8 cellular contexts compared by ENCODE assay signal in the genomic region with DNA sequence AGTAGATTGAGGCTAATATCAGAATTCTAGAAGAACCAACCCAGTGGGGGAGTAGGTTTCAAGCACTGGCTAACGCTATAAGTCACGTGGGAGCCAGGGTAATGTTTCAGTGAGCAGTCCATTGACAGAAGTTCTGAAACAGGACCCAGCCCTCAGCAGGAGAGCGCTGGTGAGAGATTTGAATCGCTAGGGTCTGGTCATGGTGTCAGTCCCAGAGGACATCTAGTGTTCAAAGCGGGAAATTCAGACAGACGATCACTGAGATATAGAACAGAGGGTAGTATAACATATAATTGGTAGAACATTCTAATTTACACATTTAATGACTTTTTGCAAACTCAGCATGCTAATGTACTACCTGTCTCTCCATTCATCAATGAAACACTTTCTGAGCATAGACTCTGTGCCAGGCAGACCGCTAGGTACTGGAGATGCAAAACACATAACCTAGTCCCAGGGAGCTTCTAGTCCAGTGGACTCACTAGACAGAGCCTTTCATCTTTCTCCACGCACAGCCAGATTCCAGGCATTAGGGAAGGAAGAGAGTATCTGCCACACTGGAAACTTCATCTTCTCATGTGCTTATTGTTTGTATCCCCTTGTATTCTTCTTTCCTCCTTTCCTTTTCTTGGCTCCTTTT. TPM values are rescaled to one million over a fixed set of nuclear protein-coding genes. Genes with fewer than 3 reads are reported as not detected.
A peak's percentile ranks its signal among the peaks of the same experiment; 100 is the strongest.
DNase-seq lines count a peak whose midpoint lies in the region; ATAC-seq, FAIRE-seq and TF ChIP-seq lines count a peak whose summit lies in the region.

No MANE protein-coding gene starts in this region.

- POLR2A ChIA-PET in A549 (lab: Yijun Ruan, JAX): no interaction called here

- TF ChIP-seq POLR2A in A549 (IDR thresholded peaks at IDR 0.05; ENCODE audit: low read length) (no peak), GM12891 (IDR thresholded peaks at IDR 0.05; ENCODE audit: low read depth, low read length) (no peak), testis (IDR thresholded peaks at IDR 0.05) (no peak)

- H3K4me2 ChIP-seq in A549: peak overlapping the region; percentile 27

- 7% methylated on average over 8 of the region's 8 CpGs for WGBS in A549 (ENCODE audit: missing lambda C conversion rate)
- 12 to 23% methylated on average over 8 of the region's 8 CpGs for WGBS in lung, 2 donors
- WGBS in testis, 2 donors: 25 to 32% methylated on average over 8 of the region's 8 CpGs

- H3K4me1 ChIP-seq in A549 (peaks cover 26% of the 10 kb centered on the region), lung (ENCODE audit: control insufficient read depth in 2 of 2, insufficient read depth in 2 of 2, low read length in 2 of 2) (peaks cover 0 to 4% of the 10 kb centered on the region in 2 donors), testis (no peaks in the 10 kb centered on the region)

- H3K9me3 ChIP-seq in A549: no peaks in the 10 kb centered on the region
- H3K9me3 ChIP-seq in lung (ENCODE audit: control insufficient read depth in 2 of 2, insufficient read depth in 1 of 2, low read length in 1 of 2): no peaks in the 10 kb centered on the region
- H3K9me3 ChIP-seq in testis: no peaks in the 10 kb centered on the region

- TF ChIP-seq CTCF in A549 (IDR thresholded peaks at IDR 0.05) (peak; percentile 86), dorsolateral prefrontal cortex (IDR thresholded peaks at IDR 0.05 in 54 of 56, conservative IDR thresholded peaks at IDR 0.05 in 2 of 56; ENCODE audit: low read depth in 1 of 56, partially characterized antibody in 56 of 56) (peak; percentile 65 to 97 (median 89)), lung (IDR thresholded peaks at IDR 0.05; ENCODE audit: control extremely low read depth, extremely low read depth) (peak; percentile 72), testis (IDR thresholded peaks at IDR 0.05) (peak; percentile 64 to 80 (median 79))

- intact Hi-C loops in dorsolateral prefrontal cortex (cut with DNase I): loop anchor here (1.0 to 10.0 kb wide), 9 partner anchors 98 to 521 kb away; a partner anchor contains a TSS
- intact Hi-C loops in testis (cut with DNase I; ENCODE audit: low total_unique reads): loop anchor here (10.0 kb wide), 1 partner anchor 161 kb away; no protein-coding TSS in a partner anchor

- no peak for TF ChIP-seq EP300 in A549 (IDR thresholded peaks at IDR 0.05)

- CTCF ChIA-PET in A549 (lab: Yijun Ruan, JAX): interaction anchor here (0.6 to 3.8 kb wide), 37 partner anchors 10 to 199 kb away, joined by 3 to 81 read pairs (median 4); a partner anchor contains a TSS

- peak; percentile 61 for FAIRE-seq in A549 (lab: Jason Lieb, UNC)
- FAIRE-seq in GM12891 (lab: Jason Lieb, UNC): peak; percentile 63
- peak; percentile 26 for FAIRE-seq in TTC549 (lab: Jason Lieb, UNC)

- ATAC-seq in A549 (peak; percentile 97 to 98), HG02642 (IDR thresholded peaks at IDR 0.05; ENCODE audit: poor library complexity, unreplicated experiment) (peak; percentile 87), lung (ENCODE audit: insufficient read depth, low FRiP score) (peak; percentile 73)

- DNase-seq in A549 (ENCODE audit: low read depth in 1 of 2, low spot score in 1 of 2) (peak; percentile 69 to 83), GM12891 (ENCODE audit: insufficient read length, low spot score) (peak; percentile 46), NCI-H1105 treated with DMSO at 0.1 percent for 48 hours (lab: John Stamatoyannopoulos, UW) (peak; percentile 49), dorsolateral prefrontal cortex (peak in 9 of 10 donors; percentile 17 to 76 (median 58)), lung (ENCODE audit: low spot score) (peak; percentile 70), testis (peak; percentile 82)

- H3K36me3 ChIP-seq in lung (ENCODE audit: control insufficient read depth in 2 of 2, insufficient read depth in 2 of 2, low read length in 2 of 2) (no peaks in the 10 kb centered on the region), testis (ENCODE audit: low read depth, missing control alignments) (no peaks in the 10 kb centered on the region)

- peak; percentile 93 for TF ChIP-seq RAD21 in A549 (conservative IDR thresholded peaks at IDR 0.05 in 1 of 2, IDR thresholded peaks at IDR 0.05 in 1 of 2)

- H3K27ac ChIP-seq in A549: peak overlapping the region in 1 of 2 experiments; percentile 34; a peak in 2 of 6 replicates
- H3K27ac ChIP-seq in dorsolateral prefrontal cortex: peak overlapping the region in 2 of 59 donors; percentile 36 to 45
- H3K27ac ChIP-seq in lung (ENCODE audit: low read depth in 1 of 2, low read length in 1 of 2): no peak overlapping the region
- no peak overlapping the region for H3K27ac ChIP-seq in testis

- H3K4me3 ChIP-seq in A549: no peak overlapping the region
- no peak overlapping the region for H3K4me3 ChIP-seq in dorsolateral prefrontal cortex
- H3K4me3 ChIP-seq in lung: no peak overlapping the region
- H3K4me3 ChIP-seq in testis: no peak overlapping the region

- H3K27me3 ChIP-seq in dorsolateral prefrontal cortex (peaks cover 0 to 14% (median 0%) of the 10 kb centered on the region in 45 donors), lung (ENCODE audit: control insufficient read depth, insufficient read depth) (no peaks in the 10 kb centered on the region), testis (no peaks in the 10 kb centered on the region)

TF ChIP-seq in A549, 52 proteins besides CTCF, POLR2A, EP300 and RAD21 (continues in another document):
- TF ChIP-seq RFX5 (IDR thresholded peaks at IDR 0.05) (no peak), CBX2 (IDR thresholded peaks at IDR 0.05; ENCODE audit: borderline replicate concordance, low read depth) (no peak), BHLHE40 (IDR thresholded peaks at IDR 0.05; ENCODE audit: low read depth, low read length) (no peak), SREBF2 (IDR thresholded peaks at IDR 0.05) (no peak)
- TF ChIP-seq, protein P1, sequence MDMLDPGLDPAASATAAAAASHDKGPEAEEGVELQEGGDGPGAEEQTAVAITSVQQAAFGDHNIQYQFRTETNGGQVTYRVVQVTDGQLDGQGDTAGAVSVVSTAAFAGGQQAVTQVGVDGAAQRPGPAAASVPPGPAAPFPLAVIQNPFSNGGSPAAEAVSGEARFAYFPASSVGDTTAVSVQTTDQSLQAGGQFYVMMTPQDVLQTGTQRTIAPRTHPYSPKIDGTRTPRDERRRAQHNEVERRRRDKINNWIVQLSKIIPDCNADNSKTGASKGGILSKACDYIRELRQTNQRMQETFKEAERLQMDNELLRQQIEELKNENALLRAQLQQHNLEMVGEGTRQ (IDR thresholded peaks at IDR 0.05): peak; percentile 73
- TF ChIP-seq, protein P2, sequence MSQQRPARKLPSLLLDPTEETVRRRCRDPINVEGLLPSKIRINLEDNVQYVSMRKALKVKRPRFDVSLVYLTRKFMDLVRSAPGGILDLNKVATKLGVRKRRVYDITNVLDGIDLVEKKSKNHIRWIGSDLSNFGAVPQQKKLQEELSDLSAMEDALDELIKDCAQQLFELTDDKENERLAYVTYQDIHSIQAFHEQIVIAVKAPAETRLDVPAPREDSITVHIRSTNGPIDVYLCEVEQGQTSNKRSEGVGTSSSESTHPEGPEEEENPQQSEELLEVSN (IDR thresholded peaks at IDR 0.05; ENCODE audit: borderline replicate concordance, low read depth): no peak

TF ChIP-seq in GM12891, 5 proteins besides CTCF, POLR2A, EP300 and RAD21:
- peak; percentile 68 for TF ChIP-seq PAX5 (IDR thresholded peaks at IDR 0.05; ENCODE audit: insufficient read depth, low read length, severe bottlenecking)
- no peak for TF ChIP-seq POU2F2 (IDR thresholded peaks at IDR 0.05; ENCODE audit: low read depth, low read length)

RNA-seq across cellular contexts. Expression of a gene that starts 35.4 kb away (rescaled TPM):
- not detected in 2 replicates for polyA plus RNA-seq in A549 (2011; rRNA removed)
- not detected in 2 replicates for polyA plus RNA-seq in A549 (2012; cell fraction: cytosol; rRNA removed)
- polyA plus RNA-seq in A549 (2012; cell fraction: nucleus; rRNA removed): not detected in 2 replicates
- not detected in 3 replicates for polyA plus RNA-seq in A549 (2017; fragmentation: RNase III; extraction: RNeasy Plus Mini Kit Qiagen cat#74134 plus additional on column Dnase treatment)
- not detected in 2 replicates for polyA minus RNA-seq in A549 (2011; rRNA and poly(A)+ RNA removed)
- not detected for polyA plus RNA-seq in GM12891 (2012; ENCODE audit: low read depth, missing spikeins)
- 1 to 10 TPM in 33 of 120 experiments, under 1 TPM in 19, not detected in 68; 0.70 to 3.1 (median 1.1) TPM for total RNA-seq in dorsolateral prefrontal cortex
- total RNA-seq in lung: under 1 TPM in 1 of 2 donors, not detected in 1; 0.31 TPM
- polyA plus RNA-seq in lung: 1 to 10 TPM in 1 of 2 donors, under 1 TPM in 1; 0.79 to 2.5 TPM
- under 1 TPM; 0.50 to 0.63 TPM for total RNA-seq in testis
- 1.4 TPM for polyA plus RNA-seq in testis (ENCODE audit: insufficient read depth, low read depth, low replicate concordance)

RNA-seq across cellular contexts. Expression of a gene that starts 53.1 kb away (rescaled TPM):
- polyA plus RNA-seq in A549 (2011; rRNA removed): 0.98 and 1.1 TPM in 2 replicates
- polyA plus RNA-seq in A549 (2012; cell fraction: cytosol; rRNA removed): 0.54 and 0.57 TPM in 2 replicates
- 0.26 and 0.66 TPM in 2 replicates for polyA plus RNA-seq in A549 (2012; cell fraction: nucleus; rRNA removed)
- polyA plus RNA-seq in A549 (2017; fragmentation: RNase III; extraction: RNeasy Plus Mini Kit Qiagen cat#74134 plus additional on column Dnase treatment): 0.13 to 0.55 TPM (median 0.16 TPM) in 3 replicates
- 0.19 and 2.5 TPM in 2 replicates for polyA minus RNA-seq in A549 (2011; rRNA and poly(A)+ RNA removed)
- polyA plus RNA-seq in GM12891 (2012; ENCODE audit: low read depth, missing spikeins): 0.10 TPM
- total RNA-seq in dorsolateral prefrontal cortex: 100 to 1,000 TPM in 104 of 120 experiments, 10 to 100 TPM in 16; 39.9 to 796 (median 173) TPM
- total RNA-seq in lung: 100 to 1,000 TPM; 511 to 773 TPM
- 1,000 to 10,000 TPM; 1,226 to 1,326 TPM for polyA plus RNA-seq in lung
- 1,000 to 10,000 TPM; 2,192 to 2,939 TPM for total RNA-seq in testis
- 1,880 TPM for polyA plus RNA-seq in testis (ENCODE audit: insufficient read depth, low read depth, low replicate concordance)
